In genomic region chr3:24220859-24221657, GRCh38 we compare ENCODE assay signal across 10 cellular contexts.
DNase-seq lines count a peak whose midpoint lies in the region; ATAC-seq and TF ChIP-seq lines count a peak whose summit lies in the region.
"Had no signal": no experiment of that assay in that cellular context is flagged by ENCODE, and none has a peak within 500 bp of the region (broad histone marks: within the 10 kb centered on the region; RNA-seq: fewer than 3 reads in every experiment).

No MANE protein-coding gene starts in this region.

- POLR2A ChIA-PET in AG04449 (lab: Yijun Ruan, JAX) = no interaction called here

- no peak overlapping the region for H3K4me3 ChIP-seq in AG04449 (ENCODE audit: low read depth, low read length)
- H3K4me3 ChIP-seq in epithelial cell of esophagus (ENCODE audit: low read length) = no peak overlapping the region

- no peak for TF ChIP-seq RAD21 in Ishikawa (IDR thresholded peaks at IDR 0.05; ENCODE audit: low read depth)

- TF ChIP-seq CTCF in AG04449 (IDR thresholded peaks at IDR 0.05; ENCODE audit: insufficient read depth, low read length, missing control alignments) (no peak), epithelial cell of esophagus (IDR thresholded peaks at IDR 0.05; ENCODE audit: insufficient read depth, low read depth, low read length, missing control alignments) (no peak)

- peak; percentile 89 for DNase-seq in AG04449 (ENCODE audit: low read depth, low spot score)
- DNase-seq in epithelial cell of esophagus (ENCODE audit: low read depth) = peak; percentile 97
- DNase-seq in myocyte (ENCODE audit: low read depth) = peak; percentile 94
- DNase-seq in NK-92 treated with Interleukin-12 subunit alpha and Interleukin-12 subunit beta, amount 100 ng/mL, for 24 hours (lab: John Stamatoyannopoulos, UW) = no peak
- DNase-seq in SIG-M5 (lab: John Stamatoyannopoulos, UW) = no peak
- no peak for DNase-seq in NCI-H69 (lab: John Stamatoyannopoulos, UW)
- DNase-seq: CD8-positive, alpha-beta T cell; NCI-H774 had no signal

- CTCF ChIA-PET in AG04449 (lab: Yijun Ruan, JAX) = interaction anchor here (1.5 to 4.4 kb wide), 3 partner anchors 16 to 35 kb away, joined by 4 to 24 read pairs (median 18); no protein-coding TSS in a partner anchor

- ATAC-seq in HG02642 (IDR thresholded peaks at IDR 0.05; ENCODE audit: poor library complexity, unreplicated experiment) = no peak
- ATAC-seq: CD8-positive, alpha-beta T cell had no signal

- no peak for TF ChIP-seq EP300 in Ishikawa (IDR thresholded peaks at IDR 0.05; ENCODE audit: borderline replicate concordance)

TF ChIP-seq in Ishikawa, 13 proteins besides CTCF, POLR2A, EP300 and RAD21:
- TF ChIP-seq, protein P1, sequence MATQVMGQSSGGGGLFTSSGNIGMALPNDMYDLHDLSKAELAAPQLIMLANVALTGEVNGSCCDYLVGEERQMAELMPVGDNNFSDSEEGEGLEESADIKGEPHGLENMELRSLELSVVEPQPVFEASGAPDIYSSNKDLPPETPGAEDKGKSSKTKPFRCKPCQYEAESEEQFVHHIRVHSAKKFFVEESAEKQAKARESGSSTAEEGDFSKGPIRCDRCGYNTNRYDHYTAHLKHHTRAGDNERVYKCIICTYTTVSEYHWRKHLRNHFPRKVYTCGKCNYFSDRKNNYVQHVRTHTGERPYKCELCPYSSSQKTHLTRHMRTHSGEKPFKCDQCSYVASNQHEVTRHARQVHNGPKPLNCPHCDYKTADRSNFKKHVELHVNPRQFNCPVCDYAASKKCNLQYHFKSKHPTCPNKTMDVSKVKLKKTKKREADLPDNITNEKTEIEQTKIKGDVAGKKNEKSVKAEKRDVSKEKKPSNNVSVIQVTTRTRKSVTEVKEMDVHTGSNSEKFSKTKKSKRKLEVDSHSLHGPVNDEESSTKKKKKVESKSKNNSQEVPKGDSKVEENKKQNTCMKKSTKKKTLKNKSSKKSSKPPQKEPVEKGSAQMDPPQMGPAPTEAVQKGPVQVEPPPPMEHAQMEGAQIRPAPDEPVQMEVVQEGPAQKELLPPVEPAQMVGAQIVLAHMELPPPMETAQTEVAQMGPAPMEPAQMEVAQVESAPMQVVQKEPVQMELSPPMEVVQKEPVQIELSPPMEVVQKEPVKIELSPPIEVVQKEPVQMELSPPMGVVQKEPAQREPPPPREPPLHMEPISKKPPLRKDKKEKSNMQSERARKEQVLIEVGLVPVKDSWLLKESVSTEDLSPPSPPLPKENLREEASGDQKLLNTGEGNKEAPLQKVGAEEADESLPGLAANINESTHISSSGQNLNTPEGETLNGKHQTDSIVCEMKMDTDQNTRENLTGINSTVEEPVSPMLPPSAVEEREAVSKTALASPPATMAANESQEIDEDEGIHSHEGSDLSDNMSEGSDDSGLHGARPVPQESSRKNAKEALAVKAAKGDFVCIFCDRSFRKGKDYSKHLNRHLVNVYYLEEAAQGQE (IDR thresholded peaks at IDR 0.05; ENCODE audit: low read depth) = peak; percentile 75
- TF ChIP-seq TEAD4 (IDR thresholded peaks at IDR 0.05) (peak; percentile 30; the same call in 1 of the 2 replicates), TAF1 (IDR thresholded peaks at IDR 0.05; ENCODE audit: low read depth) (no peak)

Comparison
In these comparisons a context has a peak if more than half of its experiments do, and no peak if none do; other contexts are left out.
1. DNase-seq: peak in AG04449 (single experiment), epithelial cell of esophagus (single experiment) and myocyte (single experiment); none in NK-92 treated with Interleukin-12 subunit alpha and Interleukin-12 subunit beta, amount 100 ng/mL, for 24 hours (single experiment), SIG-M5 (single experiment) and NCI-H69 (single experiment).